In the genomic region with DNA sequence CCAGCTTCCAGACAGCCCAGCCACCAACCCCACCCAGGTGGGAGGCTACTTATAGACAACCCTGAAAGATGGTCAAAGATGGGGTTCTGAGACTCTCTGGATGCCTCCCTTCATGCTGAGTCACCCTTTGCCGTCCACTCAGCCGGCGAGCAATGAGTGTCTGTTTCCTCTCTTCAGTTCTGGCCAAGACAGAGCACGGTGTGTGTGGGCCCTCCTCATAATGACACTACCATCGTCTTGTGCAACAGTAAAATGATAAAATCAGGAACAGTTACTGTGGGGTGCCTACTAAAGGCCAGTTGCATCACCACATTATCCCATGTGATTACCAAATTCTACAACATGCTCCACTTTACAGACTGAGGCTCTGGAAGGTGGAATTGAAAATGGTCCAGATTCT, we compare ENCODE assay signal across 1 cellular context.
A peak's percentile ranks its signal among the peaks of the same experiment; 100 is the strongest.
TF ChIP-seq lines count a peak whose summit lies in the region.

No MANE protein-coding gene starts in this region.

TF ChIP-seq in IMR-90, 13 proteins besides CTCF, POLR2A, EP300 and RAD21 (continued from another document):
- TF ChIP-seq USF2 (IDR thresholded peaks at IDR 0.05; ENCODE audit: low read depth, low read length) (peak; percentile 26; the same call in 1 of the 2 replicates), MXI1 (IDR thresholded peaks at IDR 0.05; ENCODE audit: borderline replicate concordance, low read depth, low read length) (0 out of 2 replicates have a peak, but pooled peaks have one; percentile 43), RCOR1 (IDR thresholded peaks at IDR 0.05; ENCODE audit: insufficient replicate concordance, low read length) (no peak), BHLHE40 (IDR thresholded peaks at IDR 0.05; ENCODE audit: low read depth, low read length) (peak; percentile 35; the same call in 1 of the 2 replicates)
TF ChIP-seq in IMR-90: peak in this region for 8.
